Comparison of ENCODE assay signal across 10 cellular contexts in the genomic region with DNA sequence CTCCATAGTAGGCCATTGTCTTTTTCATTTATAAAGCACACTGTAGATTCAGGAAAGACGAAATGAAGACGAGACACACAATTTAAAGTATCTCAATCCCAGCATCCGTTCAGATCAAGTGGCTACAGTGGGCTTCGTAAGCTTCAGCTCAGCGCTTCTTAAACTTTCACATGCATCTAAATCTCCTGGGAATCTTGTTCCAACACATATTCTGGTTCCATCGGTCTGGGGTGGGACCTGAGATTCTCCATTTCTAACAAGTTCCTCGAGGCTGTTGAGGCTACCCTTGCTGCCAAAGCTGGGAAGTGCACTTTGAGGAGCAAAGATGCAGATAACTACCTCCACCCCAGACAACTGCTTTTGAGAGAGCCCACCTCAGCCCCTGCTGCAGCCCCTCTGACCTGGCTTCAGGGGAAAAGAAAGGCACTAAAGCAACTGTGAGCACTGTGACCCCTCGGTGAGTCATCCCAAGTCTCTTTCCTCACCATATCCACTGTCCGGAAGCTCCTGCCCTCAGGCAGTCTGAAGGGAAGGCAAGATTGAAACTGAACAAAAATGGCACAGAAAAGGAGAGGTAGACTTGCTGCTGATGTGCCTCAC.
A peak's percentile ranks its signal among the peaks of the same experiment; 100 is the strongest.
DNase-seq lines count a peak whose midpoint lies in the region; TF ChIP-seq lines count a peak whose summit lies in the region.
"Had no signal": no experiment of that assay in that cellular context is flagged by ENCODE, and none has a peak within 500 bp of the region (broad histone marks: within the 10 kb centered on the region; RNA-seq: fewer than 3 reads in every experiment).

No MANE protein-coding gene starts in this region.

- WGBS in spleen, 5 donors, result 63 to 73% (median 66%) methylated on average over 9 of the region's 9 CpGs

- H3K27ac ChIP-seq in spleen, result peak overlapping the region in 5 of 8 donors; percentile 6 to 66 (median 53)
- H3K27ac ChIP-seq: testis had no signal

- DNase-seq in NCI-H146 (lab: John Stamatoyannopoulos, UW) (peak; percentile 13), NCI-H146 treated with DMSO at 0.1 percent for 48 hours (lab: John Stamatoyannopoulos, UW; ENCODE audit: unreplicated experiment) (no peak), RPMI7951 (ENCODE audit: low read depth) (peak; percentile 98), fibroblast of gingiva (ENCODE audit: low read depth) (peak; percentile 62), spleen (no peak), NCI-H748 (lab: John Stamatoyannopoulos, UW; ENCODE audit: unreplicated experiment) (no peak), SHP77 (lab: John Stamatoyannopoulos, UW) (no peak), NCI-H1436 treated with DMSO at 0.1 percent for 48 hours (lab: John Stamatoyannopoulos, UW) (no peak)
- DNase-seq: naive thymus-derived CD4-positive, alpha-beta T cell had no signal

- H3K36me3 ChIP-seq in spleen, result no peaks in the 10 kb centered on the region

- no peak for TF ChIP-seq POLR2A in spleen (IDR thresholded peaks at IDR 0.05)

- H3K4me1 ChIP-seq in spleen, result peaks cover 9 to 46% (median 26%) of the 10 kb centered on the region in 6 donors

- TF ChIP-seq CTCF in spleen (IDR thresholded peaks at IDR 0.05 in 8 of 11, conservative IDR thresholded peaks at IDR 0.05 in 3 of 11), result no peak

- no peaks in the 10 kb centered on the region for H3K9me3 ChIP-seq in spleen
- H3K9me3 ChIP-seq: testis had no signal

- H3K27me3 ChIP-seq in spleen (replicated peaks in 1 of 7), result no peaks in the 10 kb centered on the region
- H3K27me3 ChIP-seq: testis had no signal

- intact Hi-C loops in spleen (cut with DNase I; ENCODE audit: low total_unique reads), result loop anchor here (5.0 kb wide), 2 partner anchors 250 to 670 kb away; no protein-coding TSS in a partner anchor

- H3K4me3 ChIP-seq in spleen, result no peak overlapping the region

Comparison
In these comparisons a context has a peak if more than half of its experiments do, and no peak if none do; other contexts are left out.
1. DNase-seq: peak in NCI-H146 (single experiment), RPMI7951 (single experiment) and fibroblast of gingiva (single experiment); none in NCI-H146 treated with DMSO at 0.1 percent for 48 hours (single experiment), spleen (single experiment), NCI-H748 (single experiment), SHP77 (0 of 2) and NCI-H1436 treated with DMSO at 0.1 percent for 48 hours (single experiment).